In genomic region chr10:12418000-12418399, GRCh38 we compare ENCODE assay signal across 22 cellular contexts.
A peak's percentile ranks its signal among the peaks of the same experiment; 100 is the strongest.
DNase-seq lines count a peak whose midpoint lies in the region; ATAC-seq, FAIRE-seq and TF ChIP-seq lines count a peak whose summit lies in the region.
"Had no signal": no experiment of that assay in that cellular context is flagged by ENCODE, and none has a peak within 500 bp of the region (broad histone marks: within the 10 kb centered on the region; RNA-seq: fewer than 3 reads in every experiment).

No MANE protein-coding gene starts in this region.

- H3K9me3 ChIP-seq in astrocyte (ENCODE audit: insufficient read depth, low read depth, low read length) = no peaks in the 10 kb centered on the region
- H3K9me3 ChIP-seq in gastrocnemius medialis = no peaks in the 10 kb centered on the region
- H3K9me3 ChIP-seq: spleen had no signal

- H2AFZ ChIP-seq in astrocyte (ENCODE audit: low read depth, low read length) = no peak overlapping the region

- intact Hi-C loops in Right ventricle myocardium inferior (cut with DNase I) (no loop called here), gastrocnemius medialis (cut with DNase I; ENCODE audit: low total_unique reads) (no loop called here), natural killer cell (cut with micrococcal nuclease) (no loop called here)
- intact Hi-C loops in activated CD4-positive, alpha-beta T cell treated with anti-CD3 and anti-CD28 coated beads for 36 hours (cut with DNase I, micrococcal nuclease) = loop anchor here in 1 of 2 experiments (2.0 to 10.0 kb wide), 2 partner anchors 67 to 293 kb away; partner anchors contain the start of gene SEC61A2

- peaks cover 9% of the 10 kb centered on the region for H4K20me1 ChIP-seq in astrocyte (ENCODE audit: insufficient read depth, low read length)

- no peaks in the 10 kb centered on the region for H3K9me3 Mint-ChIP-seq in astrocyte (ENCODE audit: unreplicated experiment)
- peaks cover 5% of the 10 kb centered on the region for H3K9me3 Mint-ChIP-seq in activated CD4-positive, alpha-beta T cell treated with anti-CD3 and anti-CD28 coated beads for 36 hours (ENCODE audit: low read depth)
- H3K9me3 Mint-ChIP-seq in natural killer cell = peaks cover 3 to 4% of the 10 kb centered on the region in 2 donors

- H3K36me3 Mint-ChIP-seq in astrocyte (ENCODE audit: low read depth, unreplicated experiment) (no peaks in the 10 kb centered on the region), natural killer cell (no peaks in the 10 kb centered on the region)
- H3K36me3 Mint-ChIP-seq in activated CD4-positive, alpha-beta T cell treated with anti-CD3 and anti-CD28 coated beads for 36 hours (ENCODE audit: low read depth) = peaks cover 2% of the 10 kb centered on the region
- H3K36me3 Mint-ChIP-seq: WTC11 had no signal

- H3K27ac ChIP-seq in astrocyte (ENCODE audit: low read depth, low read length) (peak overlapping the region; percentile 94), gastrocnemius medialis (peak overlapping the region in 3 of 4 donors; percentile 44 to 58 (median 57))
- H3K27ac ChIP-seq: epithelial cell of prostate, spleen had no signal

- H3K9ac ChIP-seq in astrocyte (ENCODE audit: low read length) = no peak overlapping the region

- peaks cover 48% of the 10 kb centered on the region for H3K79me2 ChIP-seq in astrocyte (ENCODE audit: insufficient read depth, low read length)

- no peak for FAIRE-seq in astrocyte (lab: Jason Lieb, UNC)

- peaks cover 19% of the 10 kb centered on the region for H3K4me1 ChIP-seq in astrocyte (ENCODE audit: insufficient read depth, low read length)
- H3K4me1 ChIP-seq in gastrocnemius medialis = no peaks in the 10 kb centered on the region

- H3K27ac Mint-ChIP-seq in astrocyte (ENCODE audit: unreplicated experiment) (no peak overlapping the region), natural killer cell (no peak overlapping the region)
- H3K27ac Mint-ChIP-seq in activated CD4-positive, alpha-beta T cell treated with anti-CD3 and anti-CD28 coated beads for 36 hours = no peak overlapping the region
- H3K27ac Mint-ChIP-seq: activated CD8-positive, alpha-beta memory T cell treated with anti-CD3 and anti-CD28 coated beads, Interleukin-2, amount 10 ng/mL, durations not matched to agents 7 days and 5 days; WTC11 had no signal

- ATAC-seq in Right ventricle myocardium inferior (peak; percentile 84), gastrocnemius medialis (peak; percentile 62 to 70), natural killer cell (no peak), GM19397 (IDR thresholded peaks at IDR 0.05; ENCODE audit: unreplicated experiment) (no peak)
- no peak for ATAC-seq in activated CD4-positive, alpha-beta T cell treated with anti-CD3 and anti-CD28 coated beads for 36 hours
- ATAC-seq: activated CD8-positive, alpha-beta memory T cell treated with anti-CD3 and anti-CD28 coated beads, Interleukin-2, amount 10 ng/mL, durations not matched to agents 7 days and 5 days; stimulated activated effector memory CD8-positive, alpha-beta T cell treated with anti-CD3 and anti-CD28 coated beads, Interleukin-12 subunit alpha, Interleukin-12 subunit beta, amount 100 ng/mL, for 72 hours; WTC11 had no signal

- H3K4me1 Mint-ChIP-seq in astrocyte (ENCODE audit: low read depth, unreplicated experiment) = peaks cover 11% of the 10 kb centered on the region
- H3K4me1 Mint-ChIP-seq in activated CD4-positive, alpha-beta T cell treated with anti-CD3 and anti-CD28 coated beads for 36 hours = peaks cover 44% of the 10 kb centered on the region
- peaks cover 42 to 51% of the 10 kb centered on the region in 2 donors for H3K4me1 Mint-ChIP-seq in natural killer cell
- H3K4me1 Mint-ChIP-seq: WTC11 had no signal

- CTCF ChIA-PET in activated CD4-positive, alpha-beta T cell treated with anti-CD3 and anti-CD28 coated beads for 36 hours (lab: Charles Lee) = no interaction called here

- H3K27me3 ChIP-seq in astrocyte (ENCODE audit: insufficient read depth, low read length) = no peaks in the 10 kb centered on the region
- H3K27me3 ChIP-seq in gastrocnemius medialis = no peaks in the 10 kb centered on the region
- H3K27me3 ChIP-seq: ascending aorta, spleen had no signal

- H3K4me2 ChIP-seq in astrocyte (ENCODE audit: low read length) = no peak overlapping the region

- H3K4me3 ChIP-seq in AG10803 (ENCODE audit: low read length) = no peak overlapping the region
- H3K4me3 ChIP-seq in astrocyte (ENCODE audit: insufficient read depth, low read depth, low read length) = no peak overlapping the region
- H3K4me3 ChIP-seq in gastrocnemius medialis = no peak overlapping the region
- H3K4me3 ChIP-seq: ascending aorta, spleen had no signal

- H3K4me3 Mint-ChIP-seq in astrocyte (ENCODE audit: unreplicated experiment) (no peak overlapping the region), natural killer cell (no peak overlapping the region)
- no peak overlapping the region for H3K4me3 Mint-ChIP-seq in activated CD4-positive, alpha-beta T cell treated with anti-CD3 and anti-CD28 coated beads for 36 hours
- H3K4me3 Mint-ChIP-seq: activated CD8-positive, alpha-beta memory T cell treated with anti-CD3 and anti-CD28 coated beads, Interleukin-2, amount 10 ng/mL, durations not matched to agents 7 days and 5 days; stimulated activated effector memory CD8-positive, alpha-beta T cell treated with anti-CD3 and anti-CD28 coated beads, Interleukin-12 subunit alpha, Interleukin-12 subunit beta, amount 100 ng/mL, for 72 hours; WTC11 had no signal

- in situ Hi-C loops in gastrocnemius medialis (cut with MboI; ENCODE audit: low sequenced_read_pairs in 4 of 4) = no loop called here

- POLR2A ChIA-PET in activated CD4-positive, alpha-beta T cell treated with anti-CD3 and anti-CD28 coated beads for 36 hours (lab: Charles Lee) = no interaction called here

- no peaks in the 10 kb centered on the region for H3K27me3 Mint-ChIP-seq in astrocyte (ENCODE audit: low read depth, unreplicated experiment)
- H3K27me3 Mint-ChIP-seq in activated CD4-positive, alpha-beta T cell treated with anti-CD3 and anti-CD28 coated beads for 36 hours = no peaks in the 10 kb centered on the region
- H3K27me3 Mint-ChIP-seq in natural killer cell (ENCODE audit: low read depth in 2 of 2) = no peaks in the 10 kb centered on the region

- H3K36me3 ChIP-seq in astrocyte (ENCODE audit: insufficient read depth, low read length) (no peaks in the 10 kb centered on the region), gastrocnemius medialis (no peaks in the 10 kb centered on the region)
- H3K36me3 ChIP-seq: ascending aorta, spleen had no signal

- DNase-seq in AG10803 (ENCODE audit: low read depth) = peak; percentile 60
- DNase-seq in astrocyte (ENCODE audit: low read depth) = peak; percentile 68
- peak; percentile 85 for DNase-seq in Right ventricle myocardium inferior (ENCODE audit: missing footprints)
- peak; percentile 55 to 78 for DNase-seq in gastrocnemius medialis
- no peak for DNase-seq in activated CD4-positive, alpha-beta T cell treated with anti-CD3 and anti-CD28 coated beads for 36 hours
- DNase-seq in natural killer cell = no peak
- no peak for DNase-seq in foreskin melanocyte
- DNase-seq: ACHN; activated CD8-positive, alpha-beta memory T cell treated with anti-CD3 and anti-CD28 coated beads, Interleukin-2, amount 10 ng/mL, durations not matched to agents 7 days and 5 days; activated gamma-delta T cell treated with Interleukin-2 at 50 U/mL for 16 hours; EL; H7; NCI-H1694; NCI-H345; occipital lobe; T-helper 1 cell had no signal

- no peak for TF ChIP-seq POLR2A in gastrocnemius medialis (IDR thresholded peaks at IDR 0.05)

- TF ChIP-seq CTCF in AG10803 (conservative IDR thresholded peaks at IDR 0.05; ENCODE audit: low read length) = no peak
- TF ChIP-seq CTCF in astrocyte (IDR thresholded peaks at IDR 0.05; ENCODE audit: insufficient read depth, low read depth, low read length) = no peak
- TF ChIP-seq CTCF in gastrocnemius medialis (IDR thresholded peaks at IDR 0.05 in 4 of 5, conservative IDR thresholded peaks at IDR 0.05 in 1 of 5) = no peak
- no peak for TF ChIP-seq CTCF in natural killer cell (IDR thresholded peaks at IDR 0.05)

Comparison
In these comparisons a context has a peak if more than half of its experiments do, and no peak if none do; other contexts are left out.
1. DNase-seq: peak in AG10803 (single experiment), astrocyte (single experiment), Right ventricle myocardium inferior (single experiment) and gastrocnemius medialis (2 of 2); none in activated CD4-positive, alpha-beta T cell treated with anti-CD3 and anti-CD28 coated beads for 36 hours (single experiment), natural killer cell (single experiment) and foreskin melanocyte (single experiment).
2. ATAC-seq: peak in Right ventricle myocardium inferior (single experiment) and gastrocnemius medialis (2 of 2); none in activated CD4-positive, alpha-beta T cell treated with anti-CD3 and anti-CD28 coated beads for 36 hours (single experiment), natural killer cell (0 of 3) and GM19397 (single experiment).